ENCODE assay signal across 8 cellular contexts in the genomic region with DNA sequence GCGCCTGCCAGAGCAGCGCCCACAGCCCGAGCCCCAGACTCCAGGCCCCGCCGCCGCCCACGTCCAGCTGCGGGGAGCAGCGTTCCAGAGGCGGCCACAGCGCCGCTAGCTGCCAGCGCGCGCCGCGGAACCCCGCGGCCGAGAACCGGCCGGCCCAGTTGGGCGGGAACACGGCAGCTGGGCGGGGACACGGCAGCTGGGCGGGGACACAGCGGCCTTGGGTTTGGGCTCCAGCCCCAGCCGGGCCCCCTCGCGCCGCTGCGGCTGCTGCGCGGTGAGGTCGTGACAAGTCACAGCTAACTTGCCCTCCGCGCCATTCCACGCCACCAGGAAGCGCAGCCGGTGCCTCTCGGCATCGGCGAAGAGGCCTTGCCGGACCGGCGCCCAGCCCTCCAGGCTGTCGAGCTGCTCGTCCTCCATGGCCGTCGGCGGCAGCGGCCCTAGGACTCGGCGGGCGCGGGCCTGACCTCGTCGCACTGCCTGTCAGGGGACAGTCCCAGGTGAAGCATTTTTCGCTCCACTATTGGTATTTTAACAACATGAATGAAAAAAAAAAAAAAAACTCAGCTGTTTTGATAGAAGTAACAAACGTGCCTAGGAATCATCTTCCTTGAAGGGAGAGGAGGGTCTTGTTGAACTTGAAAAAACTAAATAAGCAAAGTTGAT. TPM values are rescaled to one million over a fixed set of nuclear protein-coding genes. Genes with fewer than 3 reads are reported as not detected.
DNase-seq lines count a peak whose midpoint lies in the region; ATAC-seq and TF ChIP-seq lines count a peak whose summit lies in the region.
"Not testable (repeated sequence)": the region's sequence is repeated elsewhere in the genome, so short reads cannot be mapped to it uniquely, and the experiment has no call there.

No MANE protein-coding gene starts in this region.

- not testable (repeated sequence) for H3K4me3 Mint-ChIP-seq in activated T-helper 17 cell treated with anti-CD3 and anti-CD28 coated beads, Interleukin-2, amount 50 U/mL, for 72 hours
- peak overlapping the region; percentile 68 for H3K4me3 Mint-ChIP-seq in mesothelial cell of epicardium

- peak; percentile 61 for ATAC-seq in GM19351 (IDR thresholded peaks at IDR 0.05; ENCODE audit: unreplicated experiment)
- peak; percentile 78 for ATAC-seq in HG03066 (IDR thresholded peaks at IDR 0.05; ENCODE audit: low read depth, unreplicated experiment)
- ATAC-seq in RWPE2 (ENCODE audit: low read depth), result peak; percentile 90
- peak; percentile 88 for ATAC-seq in activated T-helper 17 cell treated with anti-CD3 and anti-CD28 coated beads, Interleukin-2, amount 50 U/mL, for 72 hours (replicated peaks)

- intact Hi-C loops in esophagus squamous epithelium (cut with DNase I), result not testable (repeated sequence)

- not testable (repeated sequence) for H3K9me3 ChIP-seq in RWPE2 (ENCODE audit: severe bottlenecking); esophagus squamous epithelium

- H3K27me3 ChIP-seq in RWPE2 (ENCODE audit: insufficient read depth, poor library complexity, severe bottlenecking); esophagus squamous epithelium: not testable (repeated sequence)

- not testable (repeated sequence) for H3K27ac Mint-ChIP-seq in activated T-helper 17 cell treated with anti-CD3 and anti-CD28 coated beads, Interleukin-2, amount 50 U/mL, for 72 hours; mesothelial cell of epicardium

- TF ChIP-seq CTCF in AG04449 (IDR thresholded peaks at IDR 0.05; ENCODE audit: insufficient read depth, low read length, missing control alignments); RWPE2 (IDR thresholded peaks at IDR 0.05; ENCODE audit: poor library complexity, severe bottlenecking); esophagus squamous epithelium (IDR thresholded peaks at IDR 0.05); mesothelial cell of epicardium (IDR thresholded peaks at IDR 0.05; ENCODE audit: unreplicated experiment): not testable (repeated sequence)

- H3K36me3 ChIP-seq in RWPE2 (ENCODE audit: low read depth); esophagus squamous epithelium: not testable (repeated sequence)

- not testable (repeated sequence) for H3K27me3 Mint-ChIP-seq in activated T-helper 17 cell treated with anti-CD3 and anti-CD28 coated beads, Interleukin-2, amount 50 U/mL, for 72 hours; mesothelial cell of epicardium (ENCODE audit: low read depth)

- POLR2A ChIA-PET in AG04449 (lab: Yijun Ruan, JAX), result not testable (repeated sequence)

- peak overlapping the region; percentile 49 for H3K4me3 ChIP-seq in AG04449 (ENCODE audit: low read depth, low read length)
- H3K4me3 ChIP-seq in RWPE2 (ENCODE audit: severe bottlenecking), result peak overlapping the region; percentile 28
- H3K4me3 ChIP-seq in esophagus squamous epithelium, result peak overlapping the region; percentile 39 to 63 (median 52)

- not testable (repeated sequence) for H3K4me1 ChIP-seq in RWPE2 (ENCODE audit: insufficient read depth, poor library complexity, severe bottlenecking); esophagus squamous epithelium

- H3K27ac ChIP-seq in RWPE2 (ENCODE audit: poor library complexity, severe bottlenecking), result not testable (repeated sequence)
- peak overlapping the region; percentile 79 to 85 (median 81) for H3K27ac ChIP-seq in esophagus squamous epithelium

- not testable (repeated sequence) for DNase-seq in AG04449 (ENCODE audit: low read depth, low spot score); esophagus squamous epithelium (lab: John Stamatoyannopoulos, UW)
- peak; percentile 39 for DNase-seq in RWPE2 (ENCODE audit: low spot score)
- peak in 1 of 2 experiments; percentile 57 for DNase-seq in mesothelial cell of epicardium (ENCODE audit: low spot score in 2 of 2, unreplicated experiment in 2 of 2)
- DNase-seq in stimulated activated CD4-positive, alpha-beta T cell treated with anti-CD3 and anti-CD28 coated beads, Interleukin-2, amount 100 ng/mL, for 24 hours, result peak; percentile 37 to 53

- CTCF ChIA-PET in AG04449 (lab: Yijun Ruan, JAX), result not testable (repeated sequence)

- 0% methylated on average over 1 of the region's 61 CpGs; no CpG with 5 or more reads in 1 of the 2 donors for WGBS in esophagus squamous epithelium, 2 donors

- TF ChIP-seq POLR2A in esophagus squamous epithelium (IDR thresholded peaks at IDR 0.05), result peak in 1 of 4 donors; percentile 67

- H3K9me3 Mint-ChIP-seq in activated T-helper 17 cell treated with anti-CD3 and anti-CD28 coated beads, Interleukin-2, amount 50 U/mL, for 72 hours; mesothelial cell of epicardium: not testable (repeated sequence)

- H3K36me3 Mint-ChIP-seq in activated T-helper 17 cell treated with anti-CD3 and anti-CD28 coated beads, Interleukin-2, amount 50 U/mL, for 72 hours (ENCODE audit: low read depth); mesothelial cell of epicardium: not testable (repeated sequence)

- H3K4me1 Mint-ChIP-seq in activated T-helper 17 cell treated with anti-CD3 and anti-CD28 coated beads, Interleukin-2, amount 50 U/mL, for 72 hours; mesothelial cell of epicardium: not testable (repeated sequence)

RNA-seq across cellular contexts. Expression of a gene that starts 56.6 kb away (rescaled TPM):
- 1 to 10 TPM; 2.7 to 6.3 TPM for total RNA-seq in activated T-helper 17 cell treated with anti-CD3 and anti-CD28 coated beads, Interleukin-2, amount 50 U/mL, for 72 hours
- total RNA-seq in esophagus squamous epithelium (1 to 10 TPM; 2.1 to 6.5 (median 2.9) TPM), mesothelial cell of epicardium (9.9 to 15.4 TPM (median 12.2 TPM) in 3 replicates)
